8 cellular contexts compared by ENCODE assay signal in the genomic region with DNA sequence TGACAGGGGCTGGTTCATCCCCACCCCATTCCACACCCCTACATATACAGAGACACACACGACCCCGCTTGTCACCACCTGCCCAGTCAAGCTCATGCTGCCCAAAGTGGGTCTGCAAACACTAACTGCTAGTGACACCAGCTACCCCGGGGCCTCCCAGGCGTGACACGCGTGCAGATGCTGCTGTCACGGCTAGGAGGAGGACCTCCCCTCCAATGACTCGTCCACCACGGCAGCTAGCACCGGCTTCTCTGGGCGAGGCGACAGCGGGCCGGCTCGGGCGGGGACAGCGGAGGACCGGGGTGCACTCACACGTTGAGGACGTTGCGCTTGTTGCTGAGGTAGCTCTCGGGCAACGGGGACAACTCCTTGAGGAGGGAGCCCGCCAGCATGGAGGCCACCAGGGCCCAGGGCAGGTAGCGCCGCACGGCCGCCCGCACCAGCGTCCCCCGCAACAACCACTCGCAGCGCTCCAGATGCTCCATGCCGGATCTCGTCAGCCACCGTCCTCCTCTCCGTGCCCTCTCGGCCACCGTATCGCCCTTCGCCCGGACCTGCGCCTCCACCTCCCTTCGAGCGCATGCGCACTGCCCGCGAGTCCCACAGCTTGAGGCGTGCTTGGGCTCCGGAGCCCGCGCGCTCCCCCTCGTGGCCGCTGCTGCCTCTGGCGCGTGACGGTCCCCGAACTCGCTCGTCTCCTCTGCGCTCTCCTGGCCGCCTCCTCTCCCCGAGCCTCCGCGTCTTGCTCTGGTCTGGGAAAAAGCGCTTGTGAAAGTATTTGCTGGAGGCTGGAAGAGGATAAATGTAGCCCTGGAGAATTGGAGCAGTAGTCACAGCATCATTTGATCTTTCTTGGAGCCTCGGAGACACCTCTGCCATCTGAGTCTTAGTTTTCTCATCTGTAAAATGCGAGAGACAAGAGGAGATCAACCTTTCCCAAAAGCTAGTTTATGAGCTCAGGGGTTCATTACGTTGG. TPM values are rescaled to one million over a fixed set of nuclear protein-coding genes. Genes with fewer than 3 reads are reported as not detected.
DNase-seq lines count a peak whose midpoint lies in the region; ATAC-seq and TF ChIP-seq lines count a peak whose summit lies in the region.

Gene FITM2, minus strand, starts transcription at position 539 of the 976 bp plus-strand sequence. Its CDS starts 54 bp downstream, at position 485.

- POLR2A ChIA-PET in activated CD4-positive, alpha-beta T cell treated with anti-CD3 and anti-CD28 coated beads, Interleukin-2, amount 10 ng/mL, durations not matched to agents 7 days and 5 days (lab: Charles Lee) = interaction anchor here (0.7 kb wide), 1 partner anchor 92 kb away, joined by 3 read pairs; no protein-coding TSS in a partner anchor

- no peaks in the 10 kb centered on the region for H3K36me3 ChIP-seq in left lung

- no peaks in the 10 kb centered on the region for H3K36me3 Mint-ChIP-seq in activated CD4-positive, alpha-beta T cell treated with anti-CD3 and anti-CD28 coated beads, Interleukin-2, amount 10 ng/mL, durations not matched to agents 7 days and 5 days (ENCODE audit: low read depth)

- H3K4me3 Mint-ChIP-seq in activated CD4-positive, alpha-beta T cell treated with anti-CD3 and anti-CD28 coated beads, Interleukin-2, amount 10 ng/mL, durations not matched to agents 7 days and 5 days = peak within 1 kb of the TSS; percentile 91

- no peaks in the 10 kb centered on the region for H3K27me3 Mint-ChIP-seq in activated CD4-positive, alpha-beta T cell treated with anti-CD3 and anti-CD28 coated beads, Interleukin-2, amount 10 ng/mL, durations not matched to agents 7 days and 5 days

- DNase-seq in NCI-H526 (lab: John Stamatoyannopoulos, UW) (peak; percentile 91 to 98), dedifferentiated amniotic fluid mesenchymal stem cell (ENCODE audit: extremely low spot score) (peak; percentile 93), left lung (peak; percentile 98 to 100)
- DNase-seq in activated CD4-positive, alpha-beta T cell treated with anti-CD3 and anti-CD28 coated beads, Interleukin-2, amount 10 ng/mL, durations not matched to agents 7 days and 5 days = peak; percentile 99
- peak; percentile 96 for DNase-seq in stimulated activated CD4-positive, alpha-beta T cell treated with anti-CD3 and anti-CD28 coated beads, Interleukin-2, amount 100 ng/mL, for 4 hours (ENCODE audit: low read depth)

- peak within 1 kb of the TSS; percentile 83 to 90 for H3K4me3 ChIP-seq in left lung

- no peaks in the 10 kb centered on the region for H3K9me3 Mint-ChIP-seq in activated CD4-positive, alpha-beta T cell treated with anti-CD3 and anti-CD28 coated beads, Interleukin-2, amount 10 ng/mL, durations not matched to agents 7 days and 5 days

- H3K27ac ChIP-seq in C4-2B (peak within 1 kb of the TSS; percentile 91), left lung (peak within 1 kb of the TSS; percentile 26 to 70)

- intact Hi-C loops in left lung (cut with DNase I) = loop anchor here in 1 of 2 donors (5.0 kb wide), 1 partner anchor 94 kb away; no protein-coding TSS in a partner anchor

- peaks cover 7 to 20% of the 10 kb centered on the region in 2 donors for H3K4me1 ChIP-seq in left lung

- TF ChIP-seq CTCF in C4-2B (conservative IDR thresholded peaks at IDR 0.05) (peak; percentile 99), left lung (IDR thresholded peaks at IDR 0.05) (peak; percentile 86 to 93)

- peak within 1 kb of the TSS; percentile 94 for H3K27ac Mint-ChIP-seq in activated CD4-positive, alpha-beta T cell treated with anti-CD3 and anti-CD28 coated beads, Interleukin-2, amount 10 ng/mL, durations not matched to agents 7 days and 5 days

- peaks cover 20% of the 10 kb centered on the region for H3K4me1 Mint-ChIP-seq in activated CD4-positive, alpha-beta T cell treated with anti-CD3 and anti-CD28 coated beads, Interleukin-2, amount 10 ng/mL, durations not matched to agents 7 days and 5 days

- H3K9me3 ChIP-seq in left lung = no peaks in the 10 kb centered on the region

- H3K27me3 ChIP-seq in left lung = peaks cover 0 to 6% of the 10 kb centered on the region in 2 donors

- CTCF ChIA-PET in activated CD4-positive, alpha-beta T cell treated with anti-CD3 and anti-CD28 coated beads, Interleukin-2, amount 10 ng/mL, durations not matched to agents 7 days and 5 days (lab: Charles Lee) = interaction anchor here (0.6 to 6.3 kb wide), 29 partner anchors 9 to 646 kb away, joined by 3 to 144 read pairs (median 3); partner anchors contain the start of genes GDAP1L1 and OSER1

- ATAC-seq in GM19328 (IDR thresholded peaks at IDR 0.05; ENCODE audit: unreplicated experiment) (peak; percentile 90), HG03469 (IDR thresholded peaks at IDR 0.05; ENCODE audit: unreplicated experiment) (peak; percentile 76), left lung (peak; percentile 98)

RNA-seq across cellular contexts. Expression of gene FITM2, which starts in this region (rescaled TPM):
- total RNA-seq in activated CD4-positive, alpha-beta T cell treated with anti-CD3 and anti-CD28 coated beads, Interleukin-2, amount 10 ng/mL, durations not matched to agents 7 days and 5 days = 1 to 10 TPM; 4.8 to 4.9 TPM
- total RNA-seq in left lung = 10 to 100 TPM; 11.4 to 15.3 TPM

Comparison
In these comparisons a context has a peak if more than half of its experiments do, and no peak if none do; other contexts are left out.
1. Peak in every context shown above with its lines: DNase-seq, ATAC-seq, H3K4me3 ChIP-seq and H3K27ac ChIP-seq.